9 cellular contexts compared by ENCODE assay signal in genomic region chr1:206545351-206545750, GRCh38. TPM values are rescaled to one million over a fixed set of nuclear protein-coding genes. Genes with fewer than 3 reads are reported as not detected.
DNase-seq lines count a peak whose midpoint lies in the region; ATAC-seq and TF ChIP-seq lines count a peak whose summit lies in the region.
"Had no signal": no experiment of that assay in that cellular context is flagged by ENCODE, and none has a peak within 500 bp of the region (broad histone marks: within the 10 kb centered on the region; RNA-seq: fewer than 3 reads in every experiment).

No MANE protein-coding gene starts in this region.

- H3K4me3 Mint-ChIP-seq in CD4-positive, alpha-beta T cell = no peak overlapping the region
- H3K4me3 Mint-ChIP-seq in naive B cell = peak overlapping the region in 1 of 8 donors; percentile 50
- H3K4me3 Mint-ChIP-seq: CD14-positive monocyte had no signal

- no peak for TF ChIP-seq CTCF in CD4-positive, alpha-beta T cell (IDR thresholded peaks at IDR 0.05)
- TF ChIP-seq CTCF in VCaP (conservative IDR thresholded peaks at IDR 0.05) = no peak

- no peaks in the 10 kb centered on the region for H3K36me3 Mint-ChIP-seq in CD4-positive, alpha-beta T cell (ENCODE audit: low read depth)
- H3K36me3 Mint-ChIP-seq in naive B cell = no peaks in the 10 kb centered on the region
- H3K36me3 Mint-ChIP-seq: CD14-positive monocyte had no signal

- CTCF ChIA-PET in CD4-positive, alpha-beta T cell (lab: Charles Lee) = interaction anchor here (0.7 to 3.5 kb wide), 30 partner anchors 10 to 437 kb away, joined by 3 to 99 read pairs (median 6); partner anchors contain the start of genes EIF2D and FCMR

- no peak overlapping the region for H3K27ac ChIP-seq in CD4-positive, alpha-beta T cell (ENCODE audit: low read depth, low read length)
- peak overlapping the region; percentile 47; the same call in 1 of the 2 replicates for H3K27ac ChIP-seq in VCaP

- intact Hi-C loops in CD4-positive, alpha-beta T cell (cut with DNase I, micrococcal nuclease) = loop anchor here (1.0 to 10.0 kb wide), 5 partner anchors 11 to 119 kb away; no protein-coding TSS in a partner anchor

- peak; percentile 21 for ATAC-seq in CD4-positive, alpha-beta T cell (ENCODE audit: poor library complexity)
- peak; percentile 12 to 23 for ATAC-seq in naive B cell (ENCODE audit: low read depth in 2 of 2)

- peaks cover 28% of the 10 kb centered on the region for H3K4me1 Mint-ChIP-seq in CD4-positive, alpha-beta T cell (ENCODE audit: low read depth)
- H3K4me1 Mint-ChIP-seq in naive B cell = peaks cover 4 to 11% (median 7%) of the 10 kb centered on the region in 3 donors

- H3K27me3 ChIP-seq in CD4-positive, alpha-beta T cell (ENCODE audit: control insufficient read depth, insufficient read depth, low read length) = no peaks in the 10 kb centered on the region

- no peaks in the 10 kb centered on the region for H3K9me3 Mint-ChIP-seq in CD4-positive, alpha-beta T cell
- H3K9me3 Mint-ChIP-seq in naive B cell = no peaks in the 10 kb centered on the region

- POLR2A ChIA-PET in CD4-positive, alpha-beta T cell (lab: Charles Lee) = interaction anchor here (0.6 to 3.0 kb wide), 15 partner anchors 12 to 495 kb away, joined by 3 to 37 read pairs (median 4); partner anchors contain the start of gene EIF2D

- H3K27ac Mint-ChIP-seq in CD4-positive, alpha-beta T cell = no peak overlapping the region
- peak overlapping the region in 2 of 6 donors; percentile 1 to 78 for H3K27ac Mint-ChIP-seq in naive B cell

- no peaks in the 10 kb centered on the region for H3K9me3 ChIP-seq in CD4-positive, alpha-beta T cell (ENCODE audit: control insufficient read depth, low read length)

- no peaks in the 10 kb centered on the region for H3K27me3 Mint-ChIP-seq in CD4-positive, alpha-beta T cell
- H3K27me3 Mint-ChIP-seq in naive B cell = no peaks in the 10 kb centered on the region

- peak; percentile 15 for DNase-seq in activated T-cell treated with anti-CD3 and anti-CD28 coated beads, Interleukin-2, amount 50 U/mL, for 1 hour
- DNase-seq in activated T-cell treated with anti-CD3 and anti-CD28 coated beads, Interleukin-2, amount 50 U/mL, for 48 hours = no peak
- DNase-seq in CD4-positive, alpha-beta T cell = no peak
- DNase-seq in naive B cell = no peak
- no peak for DNase-seq in activated gamma-delta T cell treated with Interleukin-2 at 50 U/mL for 16 hours
- no peak for DNase-seq in NCI-H146 (lab: John Stamatoyannopoulos, UW)
- DNase-seq in cortex of kidney (lab: John Stamatoyannopoulos, UW) = no peak

RNA-seq across cellular contexts. Expression of gene RASSF5, which starts 38.0 kb away (rescaled TPM):
- 100 to 1,000 TPM; 153 to 156 TPM for total RNA-seq in CD4-positive, alpha-beta T cell
- polyA plus RNA-seq in naive B cell (ENCODE audit: low read depth in 6 of 6) = 100 to 1,000 TPM; 116 to 166 (median 146) TPM
